ENCODE assay signal across 1 cellular context in genomic region chr6:153959281-153959680, GRCh38.
TF ChIP-seq lines count a peak whose summit lies in the region.

No MANE protein-coding gene starts in this region.

TF ChIP-seq in WTC11, 78 proteins besides CTCF, POLR2A, EP300 and RAD21:
- TF ChIP-seq, protein P1, sequence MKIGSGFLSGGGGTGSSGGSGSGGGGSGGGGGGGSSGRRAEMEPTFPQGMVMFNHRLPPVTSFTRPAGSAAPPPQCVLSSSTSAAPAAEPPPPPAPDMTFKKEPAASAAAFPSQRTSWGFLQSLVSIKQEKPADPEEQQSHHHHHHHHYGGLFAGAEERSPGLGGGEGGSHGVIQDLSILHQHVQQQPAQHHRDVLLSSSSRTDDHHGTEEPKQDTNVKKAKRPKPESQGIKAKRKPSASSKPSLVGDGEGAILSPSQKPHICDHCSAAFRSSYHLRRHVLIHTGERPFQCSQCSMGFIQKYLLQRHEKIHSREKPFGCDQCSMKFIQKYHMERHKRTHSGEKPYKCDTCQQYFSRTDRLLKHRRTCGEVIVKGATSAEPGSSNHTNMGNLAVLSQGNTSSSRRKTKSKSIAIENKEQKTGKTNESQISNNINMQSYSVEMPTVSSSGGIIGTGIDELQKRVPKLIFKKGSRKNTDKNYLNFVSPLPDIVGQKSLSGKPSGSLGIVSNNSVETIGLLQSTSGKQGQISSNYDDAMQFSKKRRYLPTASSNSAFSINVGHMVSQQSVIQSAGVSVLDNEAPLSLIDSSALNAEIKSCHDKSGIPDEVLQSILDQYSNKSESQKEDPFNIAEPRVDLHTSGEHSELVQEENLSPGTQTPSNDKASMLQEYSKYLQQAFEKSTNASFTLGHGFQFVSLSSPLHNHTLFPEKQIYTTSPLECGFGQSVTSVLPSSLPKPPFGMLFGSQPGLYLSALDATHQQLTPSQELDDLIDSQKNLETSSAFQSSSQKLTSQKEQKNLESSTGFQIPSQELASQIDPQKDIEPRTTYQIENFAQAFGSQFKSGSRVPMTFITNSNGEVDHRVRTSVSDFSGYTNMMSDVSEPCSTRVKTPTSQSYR (CRISPR knock-in tag; IDR thresholded peaks at IDR 0.05) = no peak
- TF ChIP-seq NFYB (CRISPR knock-in tag; conservative IDR thresholded peaks at IDR 0.05; ENCODE audit: low read depth) (no peak), MLX (CRISPR knock-in tag; IDR thresholded peaks at IDR 0.05) (no peak), ZNF671 (CRISPR knock-in tag; IDR thresholded peaks at IDR 0.05) (no peak), JAZF1 (CRISPR knock-in tag; IDR thresholded peaks at IDR 0.05) (no peak), FOXP1 (CRISPR knock-in tag; IDR thresholded peaks at IDR 0.05; ENCODE audit: borderline replicate concordance) (no peak)
